In the genomic region with DNA sequence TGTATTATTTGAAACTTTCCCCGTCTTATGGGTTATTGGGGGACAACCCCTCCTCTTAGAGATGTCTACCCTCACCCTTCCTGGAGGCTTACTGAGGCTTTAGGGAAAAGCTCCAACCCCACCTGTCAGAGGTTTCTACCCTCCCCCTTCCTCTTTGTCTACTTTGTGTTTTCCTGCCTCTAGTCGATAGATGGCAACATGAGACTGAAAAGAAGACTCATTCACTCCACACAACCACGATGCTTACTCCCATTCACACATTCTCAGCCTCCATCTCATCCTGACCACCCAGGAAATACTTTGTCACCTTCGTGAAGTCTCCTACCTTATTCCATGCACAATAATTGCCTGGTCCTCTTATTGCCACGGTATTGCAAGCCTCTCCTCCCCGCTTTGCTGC, we compare ENCODE assay signal across 13 cellular contexts.
DNase-seq lines count a peak whose midpoint lies in the region; ATAC-seq and TF ChIP-seq lines count a peak whose summit lies in the region.
"Had no signal": no experiment of that assay in that cellular context is flagged by ENCODE, and none has a peak within 500 bp of the region (broad histone marks: within the 10 kb centered on the region; RNA-seq: fewer than 3 reads in every experiment).

No MANE protein-coding gene starts in this region.

- H3K4me3 ChIP-seq in choroid plexus epithelial cell (ENCODE audit: low read depth, low read length): no peak overlapping the region
- H3K4me3 ChIP-seq in coronary artery: no peak overlapping the region
- H3K4me3 ChIP-seq: prostate gland had no signal

- no peak overlapping the region for H3K27ac ChIP-seq in coronary artery
- H3K27ac ChIP-seq: prostate gland had no signal

- H3K4me1 Mint-ChIP-seq in activated T-cell treated with anti-CD3 and anti-CD28 coated beads, Interleukin-2, amount 50 U/mL, for 4 hours (ENCODE audit: low read depth): peaks cover 7% of the 10 kb centered on the region
- H3K4me1 Mint-ChIP-seq in stimulated activated memory B cell treated with anti-CD40 and anti-IgM and Interleukin-4, amounts not matched to agents 10 μg/mL and 1 μg/mL and 100 μg/mL, for 72 hours: peaks cover 16% of the 10 kb centered on the region

- H3K27ac Mint-ChIP-seq in stimulated activated memory B cell treated with anti-CD40 and anti-IgM and Interleukin-4, amounts not matched to agents 10 μg/mL and 1 μg/mL and 100 μg/mL, for 72 hours: no peak overlapping the region

- H3K4me3 Mint-ChIP-seq in activated T-cell treated with anti-CD3 and anti-CD28 coated beads, Interleukin-2, amount 50 U/mL, for 4 hours: peak overlapping the region; percentile 31
- peak overlapping the region; percentile 36 for H3K4me3 Mint-ChIP-seq in stimulated activated memory B cell treated with anti-CD40 and anti-IgM and Interleukin-4, amounts not matched to agents 10 μg/mL and 1 μg/mL and 100 μg/mL, for 72 hours

- ATAC-seq in activated T-cell treated with anti-CD3 and anti-CD28 coated beads, Interleukin-2, amount 50 U/mL, for 4 hours: no peak
- ATAC-seq in stimulated activated memory B cell treated with anti-CD40 and anti-IgM and Interleukin-4, amounts not matched to agents 10 μg/mL and 1 μg/mL and 100 μg/mL, for 72 hours: no peak
- ATAC-seq: Panc1 had no signal

- H3K9me3 Mint-ChIP-seq in activated T-cell treated with anti-CD3 and anti-CD28 coated beads, Interleukin-2, amount 50 U/mL, for 4 hours: no peaks in the 10 kb centered on the region
- H3K9me3 Mint-ChIP-seq in stimulated activated memory B cell treated with anti-CD40 and anti-IgM and Interleukin-4, amounts not matched to agents 10 μg/mL and 1 μg/mL and 100 μg/mL, for 72 hours: no peaks in the 10 kb centered on the region

- TF ChIP-seq CTCF in choroid plexus epithelial cell (conservative IDR thresholded peaks at IDR 0.05; ENCODE audit: low read depth, low read length) (no peak), coronary artery (IDR thresholded peaks at IDR 0.05) (no peak)

- DNase-seq in activated T-cell treated with anti-CD3 and anti-CD28 coated beads, Interleukin-2, amount 50 U/mL, for 4 hours: no peak
- no peak for DNase-seq in activated T-cell treated with anti-CD3 and anti-CD28 coated beads, Interleukin-2, amount 50 U/mL, for 1 hour
- peak; percentile 29 for DNase-seq in MV-4-11 (lab: John Stamatoyannopoulos, UW)
- DNase-seq in choroid plexus epithelial cell (ENCODE audit: low read depth): peak; percentile 0
- no peak for DNase-seq in coronary artery (ENCODE audit: low spot score)
- DNase-seq in DMS 273 (lab: John Stamatoyannopoulos, UW; ENCODE audit: unreplicated experiment): no peak
- DNase-seq in NCI-H1092 treated with DMSO at 0.1 percent for 48 hours (lab: John Stamatoyannopoulos, UW): no peak
- DNase-seq: IMR-90; NCI-H2081; stimulated activated CD4-positive, alpha-beta T cell treated with anti-CD3 and anti-CD28 coated beads, Interleukin-1b, Interleukin-23, amount 100 ng/mL, for 48 hours had no signal

- H3K27me3 Mint-ChIP-seq in activated T-cell treated with anti-CD3 and anti-CD28 coated beads, Interleukin-2, amount 50 U/mL, for 4 hours (ENCODE audit: low read depth): peaks cover 3% of the 10 kb centered on the region
- peaks cover 15% of the 10 kb centered on the region for H3K27me3 Mint-ChIP-seq in stimulated activated memory B cell treated with anti-CD40 and anti-IgM and Interleukin-4, amounts not matched to agents 10 μg/mL and 1 μg/mL and 100 μg/mL, for 72 hours

- no peaks in the 10 kb centered on the region for H3K36me3 Mint-ChIP-seq in activated T-cell treated with anti-CD3 and anti-CD28 coated beads, Interleukin-2, amount 50 U/mL, for 4 hours (ENCODE audit: insufficient read depth)
- no peaks in the 10 kb centered on the region for H3K36me3 Mint-ChIP-seq in stimulated activated memory B cell treated with anti-CD40 and anti-IgM and Interleukin-4, amounts not matched to agents 10 μg/mL and 1 μg/mL and 100 μg/mL, for 72 hours

Comparison
In these comparisons a context has a peak if more than half of its experiments do, and no peak if none do; other contexts are left out.
1. DNase-seq: peak in MV-4-11 (single experiment) and choroid plexus epithelial cell (single experiment); none in activated T-cell treated with anti-CD3 and anti-CD28 coated beads, Interleukin-2, amount 50 U/mL, for 4 hours (single experiment), activated T-cell treated with anti-CD3 and anti-CD28 coated beads, Interleukin-2, amount 50 U/mL, for 1 hour (single experiment), coronary artery (single experiment), DMS 273 (single experiment) and NCI-H1092 treated with DMSO at 0.1 percent for 48 hours (single experiment).